8 cellular contexts compared by ENCODE assay signal in genomic region chr6:3159805-3160781, GRCh38. TPM values are rescaled to one million over a fixed set of nuclear protein-coding genes. Genes with fewer than 3 reads are reported as not detected.
DNase-seq lines count a peak whose midpoint lies in the region; ATAC-seq lines count a peak whose summit lies in the region.

No MANE protein-coding gene starts in this region.

- H3K4me1 Mint-ChIP-seq in immature natural killer cell = peaks cover 23 to 27% of the 10 kb centered on the region in 2 donors

- peak overlapping the region in 3 of 5 donors; percentile 3 to 14 (median 14) for H3K4me3 Mint-ChIP-seq in immature natural killer cell

- DNase-seq in DMS153 (lab: John Stamatoyannopoulos, UW) = peak; percentile 83
- peak; percentile 43 for DNase-seq in NOMO-1 treated with DMSO at 0.1 percent for 48 hours (lab: John Stamatoyannopoulos, UW; ENCODE audit: unreplicated experiment)
- peak; percentile 40 to 47 for DNase-seq in activated T-helper 1 cell treated with anti-CD3 and anti-CD28 coated beads, Interleukin-2, amount 50 U/mL, for 16 hours (ENCODE audit: low read depth in 1 of 2, low spot score in 1 of 2)
- peak in 2 of 3 donors; percentile 12 to 39 for DNase-seq in immature natural killer cell
- peak; percentile 40 for DNase-seq in stimulated activated CD8-positive, alpha-beta memory T cell treated with anti-CD3 and anti-CD28 coated beads, Interleukin-15, amount 100 ng/mL, for 1 hour (ENCODE audit: low read depth)

- peaks cover 18 to 25% (median 23%) of the 10 kb centered on the region in 3 donors for H3K27me3 Mint-ChIP-seq in immature natural killer cell (ENCODE audit: low read depth in 3 of 3)

- no peaks in the 10 kb centered on the region for H3K9me3 Mint-ChIP-seq in immature natural killer cell

- no peaks in the 10 kb centered on the region for H3K36me3 Mint-ChIP-seq in immature natural killer cell

- ATAC-seq in GM18868 (IDR thresholded peaks at IDR 0.05; ENCODE audit: unreplicated experiment) (no peak), GM21515 (IDR thresholded peaks at IDR 0.05; ENCODE audit: unreplicated experiment) (no peak), GM21723 (IDR thresholded peaks at IDR 0.05; ENCODE audit: unreplicated experiment) (no peak)

- peak overlapping the region in 1 of 6 donors; percentile 66 for H3K27ac Mint-ChIP-seq in immature natural killer cell

RNA-seq across cellular contexts. Expression of gene TUBB2A, which starts 2.7 kb away (rescaled TPM):
- 1 to 10 TPM; 1.4 to 3.8 (median 2.9) TPM for polyA plus RNA-seq in immature natural killer cell

RNA-seq across cellular contexts. Expression of gene BPHL, which starts 41.6 kb away (rescaled TPM):
- polyA plus RNA-seq in immature natural killer cell = 1 to 10 TPM; 7.5 to 9.7 (median 9.1) TPM

Comparison
In these comparisons a context has a peak if more than half of its experiments do, and no peak if none do; other contexts are left out.
1. DNase-seq: peak in every context shown above with its lines; median percentile 83 in DMS153; 44 in activated T-helper 1 cell treated with anti-CD3 and anti-CD28 coated beads, Interleukin-2, amount 50 U/mL, for 16 hours; 43 in NOMO-1 treated with DMSO at 0.1 percent for 48 hours; 40 in stimulated activated CD8-positive, alpha-beta memory T cell treated with anti-CD3 and anti-CD28 coated beads, Interleukin-15, amount 100 ng/mL, for 1 hour; 26 in immature natural killer cell.